1 cellular context compared by ENCODE assay signal in the genomic region with DNA sequence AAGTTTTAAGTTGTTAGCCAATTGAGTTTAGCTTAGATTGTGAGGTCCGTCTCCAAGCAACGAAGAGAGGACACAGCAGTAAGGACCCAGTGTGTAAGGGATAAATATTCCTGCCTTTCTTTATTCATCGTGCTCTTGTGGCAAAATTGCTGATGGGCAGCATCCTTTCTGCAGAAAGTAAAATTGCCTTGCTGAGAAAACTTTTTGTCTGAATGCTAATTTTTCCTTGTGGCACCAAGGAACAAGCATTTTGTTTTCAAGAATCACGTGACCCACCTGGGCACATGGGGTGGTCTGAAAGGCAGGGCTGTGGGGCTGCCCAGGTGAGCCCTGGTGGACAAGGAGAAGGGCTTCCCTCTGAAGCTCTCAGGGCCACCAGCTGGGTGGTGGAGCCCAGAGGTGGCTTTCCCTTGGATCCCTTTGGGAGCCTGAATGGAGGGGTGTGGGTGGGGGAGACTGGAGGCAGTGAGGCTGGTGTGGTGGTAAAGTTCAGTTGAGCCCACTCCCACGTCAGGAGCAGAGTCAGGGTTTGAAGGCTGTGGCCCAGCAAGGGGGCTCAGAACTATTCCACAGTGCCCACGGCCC.
A peak's percentile ranks its signal among the peaks of the same experiment; 100 is the strongest.
TF ChIP-seq lines count a peak whose summit lies in the region.

No MANE protein-coding gene starts in this region.

TF ChIP-seq in HepG2, 621 proteins besides CTCF, POLR2A, EP300 and RAD21:
- TF ChIP-seq ZNF772 (CRISPR knock-in tag; IDR thresholded peaks at IDR 0.05) (no peak), RAD51 (IDR thresholded peaks at IDR 0.05; ENCODE audit: borderline replicate concordance) (peak; percentile 62; the same call in 1 of the 2 replicates), ZNF614 (CRISPR knock-in tag; IDR thresholded peaks at IDR 0.05; ENCODE audit: borderline replicate concordance) (peak; percentile 74), GLMP (CRISPR knock-in tag; IDR thresholded peaks at IDR 0.05; ENCODE audit: borderline replicate concordance) (no peak), ZBTB3 (CRISPR knock-in tag; IDR thresholded peaks at IDR 0.05; ENCODE audit: borderline replicate concordance, low read depth) (no peak), DPF2 (CRISPR knock-in tag; IDR thresholded peaks at IDR 0.05; ENCODE audit: borderline replicate concordance, low read depth) (no peak), ZNF282 (IDR thresholded peaks at IDR 0.05; ENCODE audit: partially characterized antibody) (no peak), ZNF562 (CRISPR knock-in tag; IDR thresholded peaks at IDR 0.05; ENCODE audit: borderline replicate concordance) (peak; percentile 99), ZNF761 (CRISPR knock-in tag; conservative IDR thresholded peaks at IDR 0.05) (no peak), ZNF280B (CRISPR knock-in tag; IDR thresholded peaks at IDR 0.05; ENCODE audit: borderline replicate concordance) (peak; percentile 53; the same call in 1 of the 2 replicates), ARNTL (CRISPR knock-in tag; IDR thresholded peaks at IDR 0.05) (no peak), TOPORS (CRISPR knock-in tag; IDR thresholded peaks at IDR 0.05) (peak; percentile 63; the same call in 1 of the 2 replicates), ZNF674 (CRISPR knock-in tag; IDR thresholded peaks at IDR 0.05; ENCODE audit: low read depth) (no peak), NFATC3 (CRISPR knock-in tag; IDR thresholded peaks at IDR 0.05) (no peak), ZFP82 (CRISPR knock-in tag; IDR thresholded peaks at IDR 0.05; ENCODE audit: borderline replicate concordance) (no peak), ZNF547 (CRISPR knock-in tag; IDR thresholded peaks at IDR 0.05) (no peak)
- TF ChIP-seq, protein P1, sequence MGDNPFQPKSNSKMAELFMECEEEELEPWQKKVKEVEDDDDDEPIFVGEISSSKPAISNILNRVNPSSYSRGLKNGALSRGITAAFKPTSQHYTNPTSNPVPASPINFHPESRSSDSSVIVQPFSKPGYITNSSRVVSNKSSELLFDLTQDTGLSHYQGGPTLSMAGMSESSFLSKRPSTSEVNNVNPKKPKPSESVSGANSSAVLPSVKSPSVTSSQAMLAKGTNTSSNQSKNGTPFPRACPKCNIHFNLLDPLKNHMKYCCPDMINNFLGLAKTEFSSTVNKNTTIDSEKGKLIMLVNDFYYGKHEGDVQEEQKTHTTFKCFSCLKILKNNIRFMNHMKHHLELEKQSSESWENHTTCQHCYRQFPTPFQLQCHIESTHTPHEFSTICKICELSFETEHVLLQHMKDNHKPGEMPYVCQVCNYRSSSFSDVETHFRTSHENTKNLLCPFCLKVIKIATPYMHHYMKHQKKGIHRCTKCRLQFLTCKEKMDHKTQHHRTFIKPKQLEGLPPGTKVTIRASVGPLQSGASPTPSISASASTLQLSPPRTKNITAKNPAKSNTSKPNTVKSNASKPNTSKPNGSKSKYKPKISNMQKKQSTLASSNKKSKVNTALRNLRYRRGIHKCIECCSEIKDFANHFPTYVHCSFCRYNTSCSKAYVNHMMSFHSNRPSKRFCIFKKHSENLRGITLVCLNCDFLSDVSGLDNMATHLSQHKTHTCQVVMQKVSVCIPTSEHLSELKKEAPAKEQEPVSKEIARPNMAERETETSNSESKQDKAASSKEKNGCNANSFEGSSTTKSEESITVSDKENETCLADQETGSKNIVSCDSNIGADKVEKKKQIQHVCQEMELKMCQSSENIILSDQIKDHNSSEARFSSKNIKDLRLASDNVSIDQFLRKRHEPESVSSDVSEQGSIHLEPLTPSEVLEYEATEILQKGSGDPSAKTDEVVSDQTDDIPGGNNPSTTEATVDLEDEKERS (CRISPR knock-in tag; IDR thresholded peaks at IDR 0.05): peak; percentile 72; the same call in 1 of the 2 replicates
- TF ChIP-seq, protein P2, sequence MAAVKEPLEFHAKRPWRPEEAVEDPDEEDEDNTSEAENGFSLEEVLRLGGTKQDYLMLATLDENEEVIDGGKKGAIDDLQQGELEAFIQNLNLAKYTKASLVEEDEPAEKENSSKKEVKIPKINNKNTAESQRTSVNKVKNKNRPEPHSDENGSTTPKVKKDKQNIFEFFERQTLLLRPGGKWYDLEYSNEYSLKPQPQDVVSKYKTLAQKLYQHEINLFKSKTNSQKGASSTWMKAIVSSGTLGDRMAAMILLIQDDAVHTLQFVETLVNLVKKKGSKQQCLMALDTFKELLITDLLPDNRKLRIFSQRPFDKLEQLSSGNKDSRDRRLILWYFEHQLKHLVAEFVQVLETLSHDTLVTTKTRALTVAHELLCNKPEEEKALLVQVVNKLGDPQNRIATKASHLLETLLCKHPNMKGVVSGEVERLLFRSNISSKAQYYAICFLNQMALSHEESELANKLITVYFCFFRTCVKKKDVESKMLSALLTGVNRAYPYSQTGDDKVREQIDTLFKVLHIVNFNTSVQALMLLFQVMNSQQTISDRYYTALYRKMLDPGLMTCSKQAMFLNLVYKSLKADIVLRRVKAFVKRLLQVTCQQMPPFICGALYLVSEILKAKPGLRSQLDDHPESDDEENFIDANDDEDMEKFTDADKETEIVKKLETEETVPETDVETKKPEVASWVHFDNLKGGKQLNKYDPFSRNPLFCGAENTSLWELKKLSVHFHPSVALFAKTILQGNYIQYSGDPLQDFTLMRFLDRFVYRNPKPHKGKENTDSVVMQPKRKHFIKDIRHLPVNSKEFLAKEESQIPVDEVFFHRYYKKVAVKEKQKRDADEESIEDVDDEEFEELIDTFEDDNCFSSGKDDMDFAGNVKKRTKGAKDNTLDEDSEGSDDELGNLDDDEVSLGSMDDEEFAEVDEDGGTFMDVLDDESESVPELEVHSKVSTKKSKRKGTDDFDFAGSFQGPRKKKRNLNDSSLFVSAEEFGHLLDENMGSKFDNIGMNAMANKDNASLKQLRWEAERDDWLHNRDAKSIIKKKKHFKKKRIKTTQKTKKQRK (IDR thresholded peaks at IDR 0.05; ENCODE audit: low read length): no peak
- TF ChIP-seq, protein P3, sequence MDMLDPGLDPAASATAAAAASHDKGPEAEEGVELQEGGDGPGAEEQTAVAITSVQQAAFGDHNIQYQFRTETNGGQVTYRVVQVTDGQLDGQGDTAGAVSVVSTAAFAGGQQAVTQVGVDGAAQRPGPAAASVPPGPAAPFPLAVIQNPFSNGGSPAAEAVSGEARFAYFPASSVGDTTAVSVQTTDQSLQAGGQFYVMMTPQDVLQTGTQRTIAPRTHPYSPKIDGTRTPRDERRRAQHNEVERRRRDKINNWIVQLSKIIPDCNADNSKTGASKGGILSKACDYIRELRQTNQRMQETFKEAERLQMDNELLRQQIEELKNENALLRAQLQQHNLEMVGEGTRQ (IDR thresholded peaks at IDR 0.05; ENCODE audit: low read depth, low read length): 0 out of 2 replicates have a peak, but pooled peaks have one; percentile 21
- TF ChIP-seq, protein P3 (CRISPR knock-in tag; IDR thresholded peaks at IDR 0.05; ENCODE audit: borderline replicate concordance): no peak
